Comparison of ENCODE assay signal across 29 cellular contexts in the genomic region with DNA sequence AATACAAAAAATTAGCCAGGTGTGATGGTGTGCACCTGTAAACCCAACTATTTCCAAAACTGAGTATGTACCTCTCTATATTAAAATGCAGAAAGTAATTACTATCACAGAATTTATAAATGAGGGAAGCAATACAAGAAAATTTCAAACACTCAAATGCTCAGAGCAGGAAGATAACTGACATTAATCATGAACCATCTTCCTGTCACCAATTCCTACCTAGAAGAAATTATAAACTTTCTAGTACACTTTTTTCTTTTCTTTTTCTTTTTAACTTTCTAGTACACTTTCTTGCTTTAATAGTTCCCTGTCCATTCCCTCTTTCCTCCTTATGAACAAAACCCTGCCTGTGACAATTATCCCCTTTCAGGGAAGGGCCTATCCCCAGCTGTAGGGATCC.
"Had no signal": no experiment of that assay in that cellular context is flagged by ENCODE, and none has a peak within 500 bp of the region (broad histone marks: within the 10 kb centered on the region; RNA-seq: fewer than 3 reads in every experiment).

No MANE protein-coding gene starts in this region.

- H3K27ac ChIP-seq: colonic mucosa, coronary artery, dorsolateral prefrontal cortex, epithelial cell of prostate, esophagus muscularis mucosa, esophagus squamous epithelium, foreskin keratinocyte, gastrocnemius medialis, gastroesophageal sphincter, heart left ventricle, heart right ventricle, hepatocyte had no signal

- H2AFZ ChIP-seq: hepatocyte had no signal

- H3K4me3 Mint-ChIP-seq: dendritic cell treated with granulocyte-macrophage colony-stimulating factor and Interleukin-4, amounts not matched to agents 40 ng/mL and 50 ng/mL, for 4 days; effector memory CD8-positive, alpha-beta T cell; endodermal cell had no signal

- ATAC-seq: effector memory CD8-positive, alpha-beta T cell; esophagus mucosa; foreskin keratinocyte; gastrocnemius medialis; gastroesophageal sphincter; heart left ventricle; heart right ventricle had no signal

- H3K4me2 ChIP-seq: hepatocyte had no signal

- H3K27me3 Mint-ChIP-seq: dendritic cell treated with granulocyte-macrophage colony-stimulating factor and Interleukin-4, amounts not matched to agents 40 ng/mL and 50 ng/mL, for 4 days; effector memory CD8-positive, alpha-beta T cell had no signal

- H3K4me1 ChIP-seq: colonic mucosa, esophagus squamous epithelium, foreskin keratinocyte, gastroesophageal sphincter had no signal

- H3K4me3 ChIP-seq: colonic mucosa, coronary artery, dorsolateral prefrontal cortex, esophagus muscularis mucosa, esophagus squamous epithelium, gastrocnemius medialis, gastroesophageal sphincter, heart left ventricle, heart right ventricle, hepatocyte had no signal

- H3K27me3 ChIP-seq: colonic mucosa, dorsolateral prefrontal cortex, esophagus muscularis mucosa, esophagus squamous epithelium, foreskin keratinocyte, gastrocnemius medialis, gastroesophageal sphincter, heart left ventricle, heart right ventricle, hepatocyte had no signal

- DNase-seq: colonic mucosa; cortex of kidney; dermis blood vessel endothelial cell; dorsolateral prefrontal cortex; effector CD4-positive, alpha-beta T cell; effector CD8-positive, alpha-beta T cell; effector memory CD4-positive, alpha-beta T cell; effector memory CD8-positive, alpha-beta T cell; erythroblast; esophagus squamous epithelium; foreskin fibroblast; foreskin keratinocyte; foreskin melanocyte; gastrocnemius medialis; glutamatergic neuron; head of caudate nucleus; heart left ventricle; heart right ventricle had no signal

- H3K27ac Mint-ChIP-seq: dendritic cell treated with granulocyte-macrophage colony-stimulating factor and Interleukin-4, amounts not matched to agents 40 ng/mL and 50 ng/mL, for 4 days; effector memory CD8-positive, alpha-beta T cell; endodermal cell had no signal

- H3K36me3 ChIP-seq: colonic mucosa, esophagus squamous epithelium, gastrocnemius medialis, gastroesophageal sphincter had no signal

- H3K9me3 Mint-ChIP-seq: dendritic cell treated with granulocyte-macrophage colony-stimulating factor and Interleukin-4, amounts not matched to agents 40 ng/mL and 50 ng/mL, for 4 days; effector memory CD8-positive, alpha-beta T cell; endodermal cell had no signal

- H3K9me3 ChIP-seq: colonic mucosa, esophagus muscularis mucosa, esophagus squamous epithelium, gastrocnemius medialis, gastroesophageal sphincter, heart left ventricle, heart right ventricle had no signal

- FAIRE-seq: endometrium, endothelial cell of umbilical vein, frontal cortex had no signal
